In genomic region chr15:35888815-35889214, GRCh38 we compare ENCODE assay signal across 28 cellular contexts.
"Had no signal": no experiment of that assay in that cellular context is flagged by ENCODE, and none has a peak within 500 bp of the region (broad histone marks: within the 10 kb centered on the region; RNA-seq: fewer than 3 reads in every experiment).

No MANE protein-coding gene starts in this region.

- DNase-seq: activated CD4-positive, alpha-beta memory T cell treated with anti-CD3 and anti-CD28 coated beads for 36 hours; activated CD4-positive, alpha-beta T cell treated with anti-CD3 and anti-CD28 coated beads, Interleukin-2, amount 10 ng/mL, durations not matched to agents 24 days and 14 days; activated CD4-positive, CD25-positive, alpha-beta regulatory T cell treated with anti-CD3 and anti-CD28 coated beads, Interleukin-2, amount 50 U/mL, for 72 hours; activated CD8-positive, alpha-beta memory T cell treated with anti-CD3 and anti-CD28 coated beads, Interleukin-2, amount 50 U/mL, for 4 hours; activated gamma-delta T cell; activated naive CD4-positive, alpha-beta T cell treated with anti-CD3 and anti-CD28 coated beads, Interleukin-2, amount 10 ng/mL, durations not matched to agents 7 days and 5 days; activated naive CD8-positive, alpha-beta T cell treated with anti-CD3 and anti-CD28 coated beads, Interleukin-2, amount 10 ng/mL, durations not matched to agents 7 days and 5 days; activated T-cell treated with anti-CD3 and anti-CD28 coated beads, Interleukin-2, amount 50 U/mL, for 1 hour; cortex of kidney; effector memory CD8-positive, alpha-beta T cell; foreskin fibroblast; head of caudate nucleus; hippocampal formation; kidney; left colon; midbrain; naive thymus-derived CD4-positive, alpha-beta T cell; pancreas; retina; stimulated activated CD4-positive, alpha-beta T cell treated with anti-CD3 and anti-CD28 coated beads, Interleukin-12 subunit alpha, Interleukin-12 subunit beta, amount 100 ng/mL, for 4 hours; stimulated activated CD4-positive, alpha-beta T cell treated with anti-CD3 and anti-CD28 coated beads, Interleukin-4, amount 100 ng/mL, for 1 hour; stimulated activated naive CD8-positive, alpha-beta T cell treated with anti-CD3 and anti-CD28 coated beads, Interleukin-15, Interleukin-2, amounts not matched to agents 100 U/mL and 50 U/mL, for 24 hours; testis; transverse colon had no signal

- FAIRE-seq: kidney, pancreas, TTC549 had no signal

- H3K27ac ChIP-seq: ascending aorta, pancreas, prostate gland, skin epidermis, testis, transverse colon had no signal
